ENCODE assay signal across 11 cellular contexts in genomic region chr5:14744296-14745187, GRCh38.
A peak's percentile ranks its signal among the peaks of the same experiment; 100 is the strongest.
DNase-seq lines count a peak whose midpoint lies in the region; ATAC-seq and TF ChIP-seq lines count a peak whose summit lies in the region.
"Had no signal": no experiment of that assay in that cellular context is flagged by ENCODE, and none has a peak within 500 bp of the region (broad histone marks: within the 10 kb centered on the region; RNA-seq: fewer than 3 reads in every experiment).

No MANE protein-coding gene starts in this region.

- WGBS in psoas muscle, 3 donors, result 46 to 58% (median 58%) methylated on average over 12 to 14 of the region's 14 CpGs

- H3K36me3 ChIP-seq in psoas muscle (ENCODE audit: insufficient read depth in 1 of 2, low read depth in 1 of 2), result peaks cover 0 to 45% of the 10 kb centered on the region in 2 donors

- peak; percentile 41 for ATAC-seq in GM18519 (IDR thresholded peaks at IDR 0.05; ENCODE audit: low FRiP score, unreplicated experiment)
- peak; percentile 61 for ATAC-seq in HG03045 (IDR thresholded peaks at IDR 0.05; ENCODE audit: unreplicated experiment)
- ATAC-seq in effector memory CD8-positive, alpha-beta T cell (replicated peaks), result no peak
- peak; percentile 73 to 86 (median 84) for ATAC-seq in psoas muscle
- no peak for ATAC-seq in GM18517 (IDR thresholded peaks at IDR 0.05; ENCODE audit: unreplicated experiment)

- H3K4me3 ChIP-seq in psoas muscle, result peak overlapping the region; percentile 5

- peaks cover 7% of the 10 kb centered on the region in 2 donors for H3K4me1 Mint-ChIP-seq in effector memory CD8-positive, alpha-beta T cell (ENCODE audit: low read depth in 2 of 2)

- peak overlapping the region; percentile 23 to 93 for H3K27ac Mint-ChIP-seq in effector memory CD8-positive, alpha-beta T cell

- H3K4me1 ChIP-seq in psoas muscle, result peaks cover 35% of the 10 kb centered on the region

- peaks cover 16% of the 10 kb centered on the region for H3K36me3 Mint-ChIP-seq in effector memory CD8-positive, alpha-beta T cell (ENCODE audit: insufficient read depth)

- H3K9me3 Mint-ChIP-seq in effector memory CD8-positive, alpha-beta T cell, result no peaks in the 10 kb centered on the region

- TF ChIP-seq CTCF in psoas muscle (IDR thresholded peaks at IDR 0.05), result no peak

- peak overlapping the region; percentile 86 for H3K27ac ChIP-seq in psoas muscle

- intact Hi-C loops in psoas muscle (cut with DNase I), result no loop called here

- no peaks in the 10 kb centered on the region for H3K9me3 ChIP-seq in psoas muscle

- H3K27me3 Mint-ChIP-seq in effector memory CD8-positive, alpha-beta T cell, result no peaks in the 10 kb centered on the region

- DNase-seq in effector memory CD8-positive, alpha-beta T cell, result no peak
- DNase-seq in psoas muscle (no peak), GM19238 (ENCODE audit: insufficient read length, low spot score) (no peak), amygdala (lab: John Stamatoyannopoulos, UW) (no peak), NOMO-1 treated with DMSO at 0.1 percent for 48 hours (lab: John Stamatoyannopoulos, UW; ENCODE audit: unreplicated experiment) (no peak)
- DNase-seq: activated T-cell treated with anti-CD3 and anti-CD28 coated beads, Interleukin-2, amount 50 U/mL, for 1 hour; midbrain; NCI-H187 had no signal

- no peaks in the 10 kb centered on the region for H3K27me3 ChIP-seq in psoas muscle (ENCODE audit: insufficient read depth in 3 of 3, low read length in 2 of 3)

- H3K4me3 Mint-ChIP-seq in effector memory CD8-positive, alpha-beta T cell, result peak overlapping the region in 1 of 2 donors; percentile 13

Comparison
In these comparisons a context has a peak if more than half of its experiments do, and no peak if none do; other contexts are left out.
1. ATAC-seq: peak in GM18519 (single experiment), HG03045 (single experiment) and psoas muscle (4 of 4); none in effector memory CD8-positive, alpha-beta T cell (single experiment) and GM18517 (single experiment).